In the genomic region with DNA sequence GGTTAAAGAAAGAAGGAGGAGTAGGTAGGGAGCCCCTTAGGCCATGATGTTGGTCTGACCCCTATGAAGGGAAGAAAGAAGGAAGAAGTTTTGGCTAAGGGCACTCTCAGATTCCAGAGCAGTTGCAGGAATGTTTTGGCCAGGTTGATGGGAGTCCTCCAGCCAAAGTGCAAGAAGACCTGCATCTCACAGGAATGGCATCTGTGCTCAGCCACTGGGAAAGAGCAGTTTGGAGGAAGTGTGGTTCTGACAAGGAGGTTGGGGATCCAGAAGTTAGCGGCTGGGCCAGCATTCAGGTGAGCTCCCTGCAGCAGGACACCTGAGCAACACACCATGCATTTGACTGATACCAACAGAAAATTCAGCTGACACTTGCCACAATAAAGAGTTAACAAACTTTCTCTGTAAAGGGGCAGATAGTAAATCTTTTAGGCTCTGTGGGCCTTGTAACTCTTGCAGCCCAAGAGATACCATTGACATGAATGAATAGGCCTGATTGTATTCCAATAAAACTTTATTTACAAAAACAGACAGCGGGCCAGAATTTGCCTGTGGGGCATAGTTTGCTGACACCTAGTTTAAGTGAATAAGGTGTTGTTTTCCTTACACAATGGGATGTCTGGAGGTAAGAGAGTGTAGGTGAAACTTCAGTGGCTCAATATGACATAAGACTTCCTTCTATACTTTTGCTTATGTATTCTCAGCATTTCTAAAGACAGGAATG, we compare ENCODE assay signal across 26 cellular contexts.
"Had no signal": no experiment of that assay in that cellular context is flagged by ENCODE, and none has a peak within 500 bp of the region (broad histone marks: within the 10 kb centered on the region; RNA-seq: fewer than 3 reads in every experiment).

No MANE protein-coding gene starts in this region.

- FAIRE-seq: bronchial epithelial cell, TTC549 had no signal

- H3K4me1 Mint-ChIP-seq: activated CD4-positive, alpha-beta T cell treated with anti-CD3 and anti-CD28 coated beads, Interleukin-2, amount 10 ng/mL, durations not matched to agents 7 days and 5 days; T-cell had no signal

- H3K36me3 ChIP-seq: ascending aorta had no signal

- DNase-seq: activated CD4-positive, alpha-beta memory T cell treated with anti-CD3 and anti-CD28 coated beads for 36 hours; activated CD4-positive, alpha-beta T cell treated with anti-CD3 and anti-CD28 coated beads, Interleukin-2, amount 10 ng/mL, durations not matched to agents 7 days and 5 days; activated CD4-positive, CD25-positive, alpha-beta regulatory T cell; activated CD8-positive, alpha-beta memory T cell treated with anti-CD3 and anti-CD28 coated beads for 24 hours; activated effector memory CD4-positive, alpha-beta T cell treated with anti-CD3 and anti-CD28 coated beads, Interleukin-2, amount 50 U/mL, for 16 hours; activated naive CD4-positive, alpha-beta T cell treated with Interleukin-2 at 50 U/mL for 16 hours; activated naive CD8-positive, alpha-beta T cell treated with anti-CD3 and anti-CD28 coated beads, Interleukin-2, amount 50 U/mL, for 24 hours; activated T-cell treated with anti-CD3 and anti-CD28 coated beads, Interleukin-2, amount 50 U/mL, for 4 hours; amniotic stem cell; body of pancreas; central memory CD4-positive, alpha-beta T cell; MM.1S; NCI-H1105; NCI-H1436; NCI-H1694 treated with DMSO at 0.1 percent for 48 hours; NCI-H510A treated with DMSO at 0.1 percent for 48 hours; PC-9; SIG-M5; T-cell; T-helper 2 cell; T1000 had no signal

- H3K4me3 ChIP-seq: ascending aorta, body of pancreas, PC-9 had no signal

- H3K4me2 ChIP-seq: PC-9 had no signal

- H3K9me3 ChIP-seq: ascending aorta, body of pancreas had no signal

- H3K9me3 Mint-ChIP-seq: activated CD4-positive, alpha-beta memory T cell treated with anti-CD3 and anti-CD28 coated beads for 36 hours; activated CD4-positive, alpha-beta T cell treated with anti-CD3 and anti-CD28 coated beads, Interleukin-2, amount 10 ng/mL, durations not matched to agents 7 days and 5 days; activated naive CD4-positive, alpha-beta T cell treated with anti-CD3 and anti-CD28 coated beads, Interleukin-2, amount 50 U/mL, for 72 hours; activated naive CD8-positive, alpha-beta T cell treated with anti-CD3 and anti-CD28 coated beads, Interleukin-2, amount 50 U/mL, for 24 hours; activated T-cell treated with anti-CD3 and anti-CD28 coated beads, Interleukin-2, amount 50 U/mL, for 4 hours; T-cell had no signal

- ATAC-seq: activated naive CD4-positive, alpha-beta T cell treated with anti-CD3 and anti-CD28 coated beads, Interleukin-2, amount 50 U/mL, for 72 hours; activated naive CD8-positive, alpha-beta T cell treated with anti-CD3 and anti-CD28 coated beads, Interleukin-2, amount 50 U/mL, for 24 hours; activated T-cell treated with anti-CD3 and anti-CD28 coated beads, Interleukin-2, amount 50 U/mL, for 4 hours; body of pancreas; T-cell had no signal

- H3K27ac Mint-ChIP-seq: activated CD4-positive, alpha-beta memory T cell treated with anti-CD3 and anti-CD28 coated beads for 36 hours; activated CD4-positive, alpha-beta T cell treated with anti-CD3 and anti-CD28 coated beads, Interleukin-2, amount 10 ng/mL, durations not matched to agents 7 days and 5 days; activated naive CD4-positive, alpha-beta T cell treated with anti-CD3 and anti-CD28 coated beads, Interleukin-2, amount 50 U/mL, for 72 hours; activated naive CD8-positive, alpha-beta T cell treated with anti-CD3 and anti-CD28 coated beads, Interleukin-2, amount 50 U/mL, for 24 hours; T-cell had no signal

- H3K27ac ChIP-seq: ascending aorta, body of pancreas, PC-9, VCaP had no signal

- H3K36me3 Mint-ChIP-seq: activated CD4-positive, alpha-beta memory T cell treated with anti-CD3 and anti-CD28 coated beads for 36 hours; activated naive CD4-positive, alpha-beta T cell treated with anti-CD3 and anti-CD28 coated beads, Interleukin-2, amount 50 U/mL, for 72 hours; T-cell had no signal

- H3K27me3 Mint-ChIP-seq: activated CD4-positive, alpha-beta memory T cell treated with anti-CD3 and anti-CD28 coated beads for 36 hours; activated CD4-positive, alpha-beta T cell treated with anti-CD3 and anti-CD28 coated beads, Interleukin-2, amount 10 ng/mL, durations not matched to agents 7 days and 5 days; activated naive CD8-positive, alpha-beta T cell treated with anti-CD3 and anti-CD28 coated beads, Interleukin-2, amount 50 U/mL, for 24 hours had no signal

- H2AFZ ChIP-seq: PC-9 had no signal

- H3K27me3 ChIP-seq: ascending aorta, body of pancreas had no signal

- H3K4me3 Mint-ChIP-seq: activated CD4-positive, alpha-beta memory T cell treated with anti-CD3 and anti-CD28 coated beads for 36 hours; activated CD4-positive, alpha-beta T cell treated with anti-CD3 and anti-CD28 coated beads, Interleukin-2, amount 10 ng/mL, durations not matched to agents 7 days and 5 days; activated naive CD8-positive, alpha-beta T cell treated with anti-CD3 and anti-CD28 coated beads, Interleukin-2, amount 50 U/mL, for 24 hours; activated T-cell treated with anti-CD3 and anti-CD28 coated beads, Interleukin-2, amount 50 U/mL, for 4 hours; T-cell had no signal
